In genomic region chr10:4652111-4653010, GRCh38 we compare ENCODE assay signal across 10 cellular contexts.
A peak's percentile ranks its signal among the peaks of the same experiment; 100 is the strongest.
DNase-seq lines count a peak whose midpoint lies in the region; ATAC-seq and TF ChIP-seq lines count a peak whose summit lies in the region.
"Had no signal": no experiment of that assay in that cellular context is flagged by ENCODE, and none has a peak within 500 bp of the region (broad histone marks: within the 10 kb centered on the region; RNA-seq: fewer than 3 reads in every experiment).

No MANE protein-coding gene starts in this region.

- H3K4ac ChIP-seq in H9 (ENCODE audit: low read depth, low read length) (no peak overlapping the region), mesendoderm (ENCODE audit: low read depth, low read length) (no peak overlapping the region)

- H3K27me3 ChIP-seq in H9 (ENCODE audit: insufficient read depth, low read length) (no peaks in the 10 kb centered on the region), mesendoderm (ENCODE audit: insufficient read depth, low read length, poor library complexity) (no peaks in the 10 kb centered on the region)

- H3K23ac ChIP-seq in H9 (ENCODE audit: insufficient read length, low read depth, low read length) = no peak overlapping the region
- no peak overlapping the region for H3K23ac ChIP-seq in mesendoderm (ENCODE audit: low read length)

- H3K23me2 ChIP-seq in H9 (ENCODE audit: insufficient read length, low read depth, low read length, poor library complexity, severe bottlenecking) = no peaks in the 10 kb centered on the region

- H3K27me3 Mint-ChIP-seq in H9 (ENCODE audit: low read depth) = no peaks in the 10 kb centered on the region
- H3K27me3 Mint-ChIP-seq in activated CD4-positive, alpha-beta T cell treated with anti-CD3 and anti-CD28 coated beads, Interleukin-2, amount 10 ng/mL, durations not matched to agents 24 days and 14 days = peaks cover 2% of the 10 kb centered on the region

- H3K4me2 ChIP-seq in H9 (ENCODE audit: insufficient read depth, insufficient read length, low read length) = no peak overlapping the region
- H3K4me2 ChIP-seq in mesendoderm (ENCODE audit: low read length) = no peak overlapping the region

- no peaks in the 10 kb centered on the region for H3K79me1 ChIP-seq in H9 (ENCODE audit: insufficient read depth, low read depth, low read length, poor library complexity, severe bottlenecking)
- no peaks in the 10 kb centered on the region for H3K79me1 ChIP-seq in mesendoderm (ENCODE audit: low read length)

- H3K9ac ChIP-seq in H9 (ENCODE audit: extremely low read depth, insufficient read length, low read length) (no peak overlapping the region), mesendoderm (ENCODE audit: low read length) (no peak overlapping the region)

- no peak for TF ChIP-seq CTCF in H9 (conservative IDR thresholded peaks at IDR 0.05)

- H3K9me3 Mint-ChIP-seq in H9 = no peaks in the 10 kb centered on the region
- no peaks in the 10 kb centered on the region for H3K9me3 Mint-ChIP-seq in activated CD4-positive, alpha-beta T cell treated with anti-CD3 and anti-CD28 coated beads, Interleukin-2, amount 10 ng/mL, durations not matched to agents 24 days and 14 days

- no peak overlapping the region for H3K4me3 ChIP-seq in mesendoderm (ENCODE audit: low read length)

- peaks cover 19 to 26% of the 10 kb centered on the region in 2 experiments for H3K4me1 Mint-ChIP-seq in H9
- H3K4me1 Mint-ChIP-seq in activated CD4-positive, alpha-beta T cell treated with anti-CD3 and anti-CD28 coated beads, Interleukin-2, amount 10 ng/mL, durations not matched to agents 24 days and 14 days = peaks cover 27% of the 10 kb centered on the region

- ATAC-seq in GM18520 (IDR thresholded peaks at IDR 0.05; ENCODE audit: unreplicated experiment) = peak; percentile 73

- no peak overlapping the region for H2AFZ ChIP-seq in H9 (ENCODE audit: low read length)

- H2AK5ac ChIP-seq in H9 (ENCODE audit: insufficient read length, low read length) (peak overlapping the region; percentile 14), mesendoderm (ENCODE audit: low read length) (peak overlapping the region; percentile 73)

- H2BK12ac ChIP-seq in H9 (ENCODE audit: insufficient read length, low read depth, low read length) = no peak overlapping the region

- H3K9me3 ChIP-seq in H9 (ENCODE audit: control insufficient read depth, low read depth, low read length) = no peaks in the 10 kb centered on the region

- H2BK120ac ChIP-seq in H9 (ENCODE audit: low read depth, low read length, poor library complexity, severe bottlenecking) (no peak overlapping the region), mesendoderm (ENCODE audit: low read depth, low read length) (no peak overlapping the region)

- H2BK15ac ChIP-seq in H9 (ENCODE audit: low read depth, low read length) (no peak overlapping the region), mesendoderm (replicated peaks; ENCODE audit: low read depth) (peak overlapping the region; percentile 85)

- H3K27ac ChIP-seq in H9 (ENCODE audit: insufficient read length, low read depth, low read length) (no peak overlapping the region), mesendoderm (ENCODE audit: low read depth, low read length) (no peak overlapping the region)

- H3K56ac ChIP-seq in H9 (ENCODE audit: insufficient read length, low read depth, low read length) (no peak overlapping the region), mesendoderm (ENCODE audit: low read length) (no peak overlapping the region)

- H4K20me1 ChIP-seq in H9 (ENCODE audit: control insufficient read depth, insufficient read depth, insufficient read length) = no peaks in the 10 kb centered on the region

- H2BK20ac ChIP-seq in H9 (ENCODE audit: low read depth, low read length, poor library complexity, severe bottlenecking) = no peak overlapping the region

- peak overlapping the region in 1 of 3 experiments; percentile 20; a peak in 1 of 7 replicates for H3K27ac Mint-ChIP-seq in H9
- peak overlapping the region; percentile 92 for H3K27ac Mint-ChIP-seq in activated CD4-positive, alpha-beta T cell treated with anti-CD3 and anti-CD28 coated beads, Interleukin-2, amount 10 ng/mL, durations not matched to agents 24 days and 14 days

- no CpG with 5 or more reads among the region's 8 CpGs for WGBS in H9 (ENCODE audit: extremely low coverage, insufficient read length, low lambda C conversion rate)
- no CpG with 5 or more reads among the region's 8 CpGs for WGBS in mesendoderm (ENCODE audit: extremely low coverage, insufficient coverage, low lambda C conversion rate)

- no peak overlapping the region for H3T11ph ChIP-seq in H9 (ENCODE audit: low read length)

- H2BK5ac ChIP-seq in H9 (ENCODE audit: insufficient read length, low read length) = no peak overlapping the region
- no peak overlapping the region for H2BK5ac ChIP-seq in mesendoderm (ENCODE audit: low read length)

- no peak for DNase-seq in H9
- DNase-seq in activated CD4-positive, alpha-beta T cell treated with anti-CD3 and anti-CD28 coated beads, Interleukin-2, amount 10 ng/mL, durations not matched to agents 24 days and 14 days = peak; percentile 64
- no peak for DNase-seq in mesendoderm
- no peak for DNase-seq in central memory CD4-positive, alpha-beta T cell
- no peak for DNase-seq in NCI-H128 (lab: John Stamatoyannopoulos, UW; ENCODE audit: unreplicated experiment)
- no peak for DNase-seq in NCI-H2107 treated with DMSO at 0.1 percent for 48 hours (lab: John Stamatoyannopoulos, UW; ENCODE audit: unreplicated experiment)
- DNase-seq in germinal center (ENCODE audit: low spot score) = no peak
- DNase-seq: caudate nucleus, SHP77 had no signal

- H3K36me3 Mint-ChIP-seq in H9 (ENCODE audit: insufficient read depth in 1 of 3, low read depth in 3 of 3) = no peaks in the 10 kb centered on the region
- no peaks in the 10 kb centered on the region for H3K36me3 Mint-ChIP-seq in activated CD4-positive, alpha-beta T cell treated with anti-CD3 and anti-CD28 coated beads, Interleukin-2, amount 10 ng/mL, durations not matched to agents 24 days and 14 days (ENCODE audit: low read depth)

- no peak overlapping the region for H4K8ac ChIP-seq in H9 (replicated peaks; ENCODE audit: insufficient read length, low read depth, low read length)
- H4K8ac ChIP-seq in mesendoderm (ENCODE audit: low read depth, low read length) = no peak overlapping the region

- no peak overlapping the region for H4K91ac ChIP-seq in H9 (ENCODE audit: insufficient read length, low read depth, low read length)

- no peaks in the 10 kb centered on the region for H3K36me3 ChIP-seq in mesendoderm (ENCODE audit: control insufficient read depth, insufficient read depth, low read length)

- H4K5ac ChIP-seq in H9 (ENCODE audit: insufficient read length, low read depth, low read length) (no peak overlapping the region), mesendoderm (ENCODE audit: low read length) (no peak overlapping the region)

- H3K18ac ChIP-seq in H9 (ENCODE audit: insufficient read length, low read depth, low read length) = no peak overlapping the region
- no peak overlapping the region for H3K18ac ChIP-seq in mesendoderm (ENCODE audit: low read length)

- intact Hi-C loops in activated CD4-positive, alpha-beta T cell treated with anti-CD3 and anti-CD28 coated beads, Interleukin-2, amount 10 ng/mL, durations not matched to agents 24 days and 14 days (cut with micrococcal nuclease) = loop anchor here (1.0 to 10.0 kb wide), 11 partner anchors 106 to 1455 kb away; no protein-coding TSS in a partner anchor

- no peaks in the 10 kb centered on the region for H3K4me1 ChIP-seq in H9 (ENCODE audit: insufficient read depth, low read length)
- H3K4me1 ChIP-seq in mesendoderm (ENCODE audit: control insufficient read depth, low read depth, low read length) = no peaks in the 10 kb centered on the region

- H3K4me3 Mint-ChIP-seq in H9 = no peak overlapping the region
- peak overlapping the region; percentile 75 for H3K4me3 Mint-ChIP-seq in activated CD4-positive, alpha-beta T cell treated with anti-CD3 and anti-CD28 coated beads, Interleukin-2, amount 10 ng/mL, durations not matched to agents 24 days and 14 days

- H3K79me2 ChIP-seq in H9 (ENCODE audit: insufficient read depth, low read length) (no peaks in the 10 kb centered on the region), mesendoderm (ENCODE audit: control insufficient read depth, insufficient read depth, low read length) (no peaks in the 10 kb centered on the region)

- H3K14ac ChIP-seq in H9 (ENCODE audit: insufficient read depth, low read length) = no peak overlapping the region
